1 cellular context compared by ENCODE assay signal in the genomic region with DNA sequence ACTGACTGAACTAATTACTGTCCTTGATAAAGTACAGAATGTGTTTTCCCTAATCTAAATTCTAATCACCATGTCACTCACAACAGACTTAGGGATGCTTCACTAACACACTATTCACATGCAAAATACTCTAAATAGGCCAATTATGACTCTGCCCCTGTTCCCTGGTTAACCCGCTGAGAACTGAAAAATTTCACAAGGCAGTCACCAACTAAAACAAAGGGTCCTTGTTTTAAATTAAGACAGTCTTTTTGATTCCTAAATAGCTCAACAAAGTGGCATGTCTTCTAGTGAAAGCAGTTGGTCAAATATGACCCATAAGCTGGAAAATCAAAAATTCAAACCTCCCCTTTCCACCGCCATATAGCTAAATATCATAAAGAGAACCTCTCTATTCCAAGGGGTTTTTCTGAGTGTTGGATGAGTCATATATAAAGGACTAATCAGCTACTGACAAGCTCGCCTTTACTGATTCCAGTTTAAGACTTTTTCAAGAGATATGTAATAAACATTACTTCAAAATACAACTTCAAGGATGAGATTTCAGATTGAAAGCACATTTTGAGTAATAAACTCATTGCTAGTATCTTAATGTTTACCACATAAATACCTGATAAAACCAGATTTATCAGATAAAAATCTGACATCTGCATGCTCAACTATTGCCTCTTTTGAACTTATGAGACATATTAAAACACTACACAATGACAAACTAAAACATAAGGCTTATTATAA.
TF ChIP-seq lines count a peak whose summit lies in the region.

No MANE protein-coding gene starts in this region.

TF ChIP-seq in K562, 482 proteins besides CTCF, POLR2A, EP300 and RAD21 (continued from another document):
- TF ChIP-seq, protein P1, sequence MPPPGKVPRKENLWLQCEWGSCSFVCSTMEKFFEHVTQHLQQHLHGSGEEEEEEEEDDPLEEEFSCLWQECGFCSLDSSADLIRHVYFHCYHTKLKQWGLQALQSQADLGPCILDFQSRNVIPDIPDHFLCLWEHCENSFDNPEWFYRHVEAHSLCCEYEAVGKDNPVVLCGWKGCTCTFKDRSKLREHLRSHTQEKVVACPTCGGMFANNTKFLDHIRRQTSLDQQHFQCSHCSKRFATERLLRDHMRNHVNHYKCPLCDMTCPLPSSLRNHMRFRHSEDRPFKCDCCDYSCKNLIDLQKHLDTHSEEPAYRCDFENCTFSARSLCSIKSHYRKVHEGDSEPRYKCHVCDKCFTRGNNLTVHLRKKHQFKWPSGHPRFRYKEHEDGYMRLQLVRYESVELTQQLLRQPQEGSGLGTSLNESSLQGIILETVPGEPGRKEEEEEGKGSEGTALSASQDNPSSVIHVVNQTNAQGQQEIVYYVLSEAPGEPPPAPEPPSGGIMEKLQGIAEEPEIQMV (tag; conservative IDR thresholded peaks at IDR 0.05; ENCODE audit: low read depth), result no peak
- peak; percentile 57 for TF ChIP-seq FOSL1 (tag; conservative IDR thresholded peaks at IDR 0.05)
